ENCODE assay signal across 1 cellular context in the genomic region with DNA sequence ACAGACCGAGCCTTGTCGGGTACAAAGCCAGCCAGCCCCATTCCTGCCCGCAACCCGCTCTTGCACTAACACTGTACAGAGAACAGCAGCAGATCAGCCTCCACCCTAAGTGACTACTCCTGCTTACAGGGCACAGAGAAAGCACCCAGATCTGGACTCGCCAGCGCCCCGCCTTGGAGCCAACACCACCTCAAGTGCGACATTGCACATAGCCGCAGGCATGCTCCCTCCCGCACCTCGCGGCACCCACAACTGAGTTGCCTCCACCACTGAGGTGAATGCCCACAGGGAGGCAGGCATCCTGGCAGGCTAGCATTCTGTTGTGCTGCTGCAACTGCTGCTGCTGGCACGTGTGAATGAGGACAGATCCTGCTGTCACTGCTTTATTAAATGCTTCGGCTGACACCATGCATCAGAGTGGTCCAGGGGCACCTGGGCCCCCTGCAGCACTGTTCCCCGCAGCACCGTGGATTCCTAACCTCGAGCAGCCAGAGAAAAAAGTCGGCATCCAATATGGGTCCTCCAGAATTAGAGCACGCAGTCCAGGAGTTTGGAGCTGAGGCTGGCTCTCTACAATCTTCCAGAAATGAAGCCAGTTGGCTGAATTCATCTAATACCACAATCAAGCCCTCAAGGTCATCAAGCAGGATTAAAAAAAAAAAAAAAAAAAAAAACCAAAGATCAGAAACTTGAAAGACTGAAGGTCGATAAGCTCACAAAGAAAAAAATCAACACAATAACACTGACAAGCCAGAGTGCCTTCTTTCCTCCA.
TF ChIP-seq lines count a peak whose summit lies in the region.

No MANE protein-coding gene starts in this region.

TF ChIP-seq in GM23338, 12 proteins besides CTCF, POLR2A, EP300 and RAD21 (continued from another document):
- TF ChIP-seq, protein P1, sequence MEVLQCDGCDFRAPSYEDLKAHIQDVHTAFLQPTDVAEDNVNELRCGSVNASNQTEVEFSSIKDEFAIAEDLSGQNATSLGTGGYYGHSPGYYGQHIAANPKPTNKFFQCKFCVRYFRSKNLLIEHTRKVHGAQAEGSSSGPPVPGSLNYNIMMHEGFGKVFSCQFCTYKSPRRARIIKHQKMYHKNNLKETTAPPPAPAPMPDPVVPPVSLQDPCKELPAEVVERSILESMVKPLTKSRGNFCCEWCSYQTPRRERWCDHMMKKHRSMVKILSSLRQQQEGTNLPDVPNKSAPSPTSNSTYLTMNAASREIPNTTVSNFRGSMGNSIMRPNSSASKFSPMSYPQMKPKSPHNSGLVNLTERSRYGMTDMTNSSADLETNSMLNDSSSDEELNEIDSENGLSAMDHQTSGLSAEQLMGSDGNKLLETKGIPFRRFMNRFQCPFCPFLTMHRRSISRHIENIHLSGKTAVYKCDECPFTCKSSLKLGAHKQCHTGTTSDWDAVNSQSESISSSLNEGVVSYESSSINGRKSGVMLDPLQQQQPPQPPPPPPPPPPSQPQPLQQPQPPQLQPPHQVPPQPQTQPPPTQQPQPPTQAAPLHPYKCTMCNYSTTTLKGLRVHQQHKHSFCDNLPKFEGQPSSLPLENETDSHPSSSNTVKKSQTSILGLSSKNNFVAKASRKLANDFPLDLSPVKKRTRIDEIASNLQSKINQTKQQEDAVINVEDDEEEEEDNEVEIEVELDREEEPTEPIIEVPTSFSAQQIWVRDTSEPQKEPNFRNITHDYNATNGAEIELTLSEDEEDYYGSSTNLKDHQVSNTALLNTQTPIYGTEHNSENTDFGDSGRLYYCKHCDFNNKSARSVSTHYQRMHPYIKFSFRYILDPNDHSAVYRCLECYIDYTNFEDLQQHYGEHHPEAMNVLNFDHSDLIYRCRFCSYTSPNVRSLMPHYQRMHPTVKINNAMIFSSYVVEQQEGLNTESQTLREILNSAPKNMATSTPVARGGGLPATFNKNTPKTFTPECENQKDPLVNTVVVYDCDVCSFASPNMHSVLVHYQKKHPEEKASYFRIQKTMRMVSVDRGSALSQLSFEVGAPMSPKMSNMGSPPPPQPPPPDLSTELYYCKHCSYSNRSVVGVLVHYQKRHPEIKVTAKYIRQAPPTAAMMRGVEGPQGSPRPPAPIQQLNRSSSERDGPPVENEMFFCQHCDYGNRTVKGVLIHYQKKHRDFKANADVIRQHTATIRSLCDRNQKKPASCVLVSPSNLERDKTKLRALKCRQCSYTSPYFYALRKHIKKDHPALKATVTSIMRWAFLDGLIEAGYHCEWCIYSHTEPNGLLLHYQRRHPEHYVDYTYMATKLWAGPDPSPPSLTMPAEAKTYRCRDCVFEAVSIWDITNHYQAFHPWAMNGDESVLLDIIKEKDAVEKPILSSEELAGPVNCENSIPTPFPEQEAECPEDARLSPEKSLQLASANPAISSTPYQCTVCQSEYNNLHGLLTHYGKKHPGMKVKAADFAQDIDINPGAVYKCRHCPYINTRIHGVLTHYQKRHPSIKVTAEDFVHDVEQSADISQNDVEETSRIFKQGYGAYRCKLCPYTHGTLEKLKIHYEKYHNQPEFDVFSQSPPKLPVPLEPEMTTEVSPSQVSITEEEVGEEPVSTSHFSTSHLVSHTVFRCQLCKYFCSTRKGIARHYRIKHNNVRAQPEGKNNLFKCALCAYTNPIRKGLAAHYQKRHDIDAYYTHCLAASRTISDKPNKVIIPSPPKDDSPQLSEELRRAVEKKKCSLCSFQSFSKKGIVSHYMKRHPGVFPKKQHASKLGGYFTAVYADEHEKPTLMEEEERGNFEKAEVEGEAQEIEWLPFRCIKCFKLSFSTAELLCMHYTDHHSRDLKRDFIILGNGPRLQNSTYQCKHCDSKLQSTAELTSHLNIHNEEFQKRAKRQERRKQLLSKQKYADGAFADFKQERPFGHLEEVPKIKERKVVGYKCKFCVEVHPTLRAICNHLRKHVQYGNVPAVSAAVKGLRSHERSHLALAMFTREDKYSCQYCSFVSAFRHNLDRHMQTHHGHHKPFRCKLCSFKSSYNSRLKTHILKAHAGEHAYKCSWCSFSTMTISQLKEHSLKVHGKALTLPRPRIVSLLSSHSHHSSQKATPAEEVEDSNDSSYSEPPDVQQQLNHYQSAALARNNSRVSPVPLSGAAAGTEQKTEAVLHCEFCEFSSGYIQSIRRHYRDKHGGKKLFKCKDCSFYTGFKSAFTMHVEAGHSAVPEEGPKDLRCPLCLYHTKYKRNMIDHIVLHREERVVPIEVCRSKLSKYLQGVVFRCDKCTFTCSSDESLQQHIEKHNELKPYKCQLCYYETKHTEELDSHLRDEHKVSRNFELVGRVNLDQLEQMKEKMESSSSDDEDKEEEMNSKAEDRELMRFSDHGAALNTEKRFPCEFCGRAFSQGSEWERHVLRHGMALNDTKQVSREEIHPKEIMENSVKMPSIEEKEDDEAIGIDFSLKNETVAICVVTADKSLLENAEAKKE (CRISPR knock-in tag; IDR thresholded peaks at IDR 0.05): no peak
- TF ChIP-seq CREB1 (CRISPR knock-in tag; IDR thresholded peaks at IDR 0.05; ENCODE audit: low read depth) (no peak), JUNB (IDR thresholded peaks at IDR 0.05; ENCODE audit: unreplicated experiment) (no peak), ZNF114 (CRISPR knock-in tag; IDR thresholded peaks at IDR 0.05) (no peak), STAT1 (IDR thresholded peaks at IDR 0.05; ENCODE audit: unreplicated experiment) (no peak), NANOG (IDR thresholded peaks at IDR 0.05; ENCODE audit: borderline replicate concordance) (no peak), EZH2 (IDR thresholded peaks at IDR 0.05; ENCODE audit: low read depth, unreplicated experiment) (no peak), ZNF331 (CRISPR knock-in tag; IDR thresholded peaks at IDR 0.05; ENCODE audit: low read depth) (no peak), REST (IDR thresholded peaks at IDR 0.05; ENCODE audit: unreplicated experiment) (no peak), EZH2phosphoT487 (IDR thresholded peaks at IDR 0.05; ENCODE audit: unreplicated experiment) (no peak)
- TF ChIP-seq, protein P2, sequence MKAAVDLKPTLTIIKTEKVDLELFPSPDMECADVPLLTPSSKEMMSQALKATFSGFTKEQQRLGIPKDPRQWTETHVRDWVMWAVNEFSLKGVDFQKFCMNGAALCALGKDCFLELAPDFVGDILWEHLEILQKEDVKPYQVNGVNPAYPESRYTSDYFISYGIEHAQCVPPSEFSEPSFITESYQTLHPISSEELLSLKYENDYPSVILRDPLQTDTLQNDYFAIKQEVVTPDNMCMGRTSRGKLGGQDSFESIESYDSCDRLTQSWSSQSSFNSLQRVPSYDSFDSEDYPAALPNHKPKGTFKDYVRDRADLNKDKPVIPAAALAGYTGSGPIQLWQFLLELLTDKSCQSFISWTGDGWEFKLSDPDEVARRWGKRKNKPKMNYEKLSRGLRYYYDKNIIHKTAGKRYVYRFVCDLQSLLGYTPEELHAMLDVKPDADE (IDR thresholded peaks at IDR 0.05): no peak
